In genomic region chr6:16494781-16495180, GRCh38 we compare ENCODE assay signal across 10 cellular contexts.
DNase-seq lines count a peak whose midpoint lies in the region; ATAC-seq and FAIRE-seq lines count a peak whose summit lies in the region.
"Had no signal": no experiment of that assay in that cellular context is flagged by ENCODE, and none has a peak within 500 bp of the region (broad histone marks: within the 10 kb centered on the region; RNA-seq: fewer than 3 reads in every experiment).

No MANE protein-coding gene starts in this region.

- ATAC-seq in GM19455 (IDR thresholded peaks at IDR 0.05; ENCODE audit: unreplicated experiment): peak; percentile 87
- ATAC-seq in HG03342 (IDR thresholded peaks at IDR 0.05; ENCODE audit: unreplicated experiment): peak; percentile 88
- ATAC-seq: foreskin keratinocyte had no signal

- peak; percentile 28 for DNase-seq in ELF-1 (ENCODE audit: low read depth, low spot score)
- DNase-seq in amniotic epithelial cell (ENCODE audit: low read depth): peak; percentile 29
- no peak for DNase-seq in RKO (ENCODE audit: low spot score)
- DNase-seq in RCC 7860 (ENCODE audit: low spot score): no peak
- DNase-seq in NCI-H1417 (lab: John Stamatoyannopoulos, UW): no peak
- DNase-seq in central memory CD4-positive, alpha-beta T cell: no peak
- DNase-seq: foreskin keratinocyte had no signal

- FAIRE-seq in RCC 7860 (lab: Jason Lieb, UNC): no peak
- FAIRE-seq: TTC549 had no signal

Comparison
In these comparisons a context has a peak if more than half of its experiments do, and no peak if none do; other contexts are left out.
1. DNase-seq: peak in ELF-1 (single experiment) and amniotic epithelial cell (single experiment); none in RKO (single experiment), RCC 7860 (single experiment), NCI-H1417 (0 of 3) and central memory CD4-positive, alpha-beta T cell (single experiment).